Comparison of ENCODE assay signal across 23 cellular contexts in genomic region chr6:39803872-39804271, GRCh38. TPM values are rescaled to one million over a fixed set of nuclear protein-coding genes. Genes with fewer than 3 reads are reported as not detected.
"Had no signal": no experiment of that assay in that cellular context is flagged by ENCODE, and none has a peak within 500 bp of the region (broad histone marks: within the 10 kb centered on the region; RNA-seq: fewer than 3 reads in every experiment).

No MANE protein-coding gene starts in this region.

- ATAC-seq: activated T-cell treated with anti-CD3 and anti-CD28 coated beads, Interleukin-2, amount 50 U/mL, for 72 hours; left ventricle myocardium superior had no signal

- H3K27me3 Mint-ChIP-seq: dendritic cell treated with granulocyte-macrophage colony-stimulating factor and Interleukin-4, amounts not matched to agents 40 ng/mL and 50 ng/mL, for 4 days had no signal

- H3K36me3 Mint-ChIP-seq: activated naive CD8-positive, alpha-beta T cell treated with anti-CD3 and anti-CD28 coated beads for 36 hours; brain; naive B cell had no signal

- H3K27me3 ChIP-seq: thyroid gland, vagina had no signal

- DNase-seq: activated CD4-positive, alpha-beta T cell treated with anti-CD3 and anti-CD28 coated beads, Interleukin-2, amount 10 ng/mL, durations not matched to agents 7 days and 5 days; activated CD8-positive, alpha-beta memory T cell treated with anti-CD3 and anti-CD28 coated beads, Interleukin-2, amount 50 U/mL, for 48 hours; activated gamma-delta T cell; activated naive CD8-positive, alpha-beta T cell treated with anti-CD3 and anti-CD28 coated beads for 36 hours; activated T-cell treated with anti-CD3 and anti-CD28 coated beads, Interleukin-2, amount 50 U/mL, for 72 hours; amygdala; glutamatergic neuron; hypothalamus; kidney; left ventricle myocardium superior; midbrain; naive B cell; posterior cingulate gyrus; small intestine; stimulated activated CD4-positive, alpha-beta T cell treated with anti-CD3 and anti-CD28 coated beads, Interleukin-4, amount 100 ng/mL, for 4 hours; stimulated activated CD8-positive, alpha-beta memory T cell treated with anti-CD3 and anti-CD28 coated beads, Interleukin-4, amount 100 ng/mL, for 48 hours; thyroid gland had no signal

- H3K36me3 ChIP-seq: neutrophil, thyroid gland, vagina had no signal

- H3K27ac ChIP-seq: neutrophil, thyroid gland, vagina had no signal

- H3K9me3 ChIP-seq: neutrophil, thyroid gland, vagina had no signal

- H3K4me1 Mint-ChIP-seq: activated CD4-positive, alpha-beta T cell treated with anti-CD3 and anti-CD28 coated beads, Interleukin-2, amount 10 ng/mL, durations not matched to agents 7 days and 5 days; activated naive CD8-positive, alpha-beta T cell treated with anti-CD3 and anti-CD28 coated beads for 36 hours; central memory CD8-positive, alpha-beta T cell; naive B cell had no signal

- H3K4me3 Mint-ChIP-seq: activated CD4-positive, alpha-beta T cell treated with anti-CD3 and anti-CD28 coated beads, Interleukin-2, amount 10 ng/mL, durations not matched to agents 7 days and 5 days; activated naive CD8-positive, alpha-beta T cell treated with anti-CD3 and anti-CD28 coated beads for 36 hours; activated T-cell treated with anti-CD3 and anti-CD28 coated beads, Interleukin-2, amount 50 U/mL, for 72 hours; brain; central memory CD8-positive, alpha-beta T cell; dendritic cell treated with granulocyte-macrophage colony-stimulating factor and Interleukin-4, amounts not matched to agents 40 ng/mL and 50 ng/mL, for 4 days; naive B cell; stimulated activated naive CD8-positive, alpha-beta T cell treated with anti-CD3 and anti-CD28 coated beads, Interleukin-15, Interleukin-2, amounts not matched to agents 100 ng/mL and 50 ng/mL, for 24 hours had no signal

- H3K4me3 ChIP-seq: thyroid gland, vagina had no signal

- H3K9me3 Mint-ChIP-seq: activated CD4-positive, alpha-beta T cell treated with anti-CD3 and anti-CD28 coated beads, Interleukin-2, amount 10 ng/mL, durations not matched to agents 7 days and 5 days; activated naive CD8-positive, alpha-beta T cell treated with anti-CD3 and anti-CD28 coated beads for 36 hours; activated T-cell treated with anti-CD3 and anti-CD28 coated beads, Interleukin-2, amount 50 U/mL, for 72 hours; brain; central memory CD8-positive, alpha-beta T cell; dendritic cell treated with granulocyte-macrophage colony-stimulating factor and Interleukin-4, amounts not matched to agents 40 ng/mL and 50 ng/mL, for 4 days; stimulated activated naive CD8-positive, alpha-beta T cell treated with anti-CD3 and anti-CD28 coated beads, Interleukin-15, Interleukin-2, amounts not matched to agents 100 ng/mL and 50 ng/mL, for 24 hours had no signal

- H3K27ac Mint-ChIP-seq: activated CD4-positive, alpha-beta T cell treated with anti-CD3 and anti-CD28 coated beads, Interleukin-2, amount 10 ng/mL, durations not matched to agents 7 days and 5 days; activated naive CD8-positive, alpha-beta T cell treated with anti-CD3 and anti-CD28 coated beads for 36 hours; activated T-cell treated with anti-CD3 and anti-CD28 coated beads, Interleukin-2, amount 50 U/mL, for 72 hours; dendritic cell treated with granulocyte-macrophage colony-stimulating factor and Interleukin-4, amounts not matched to agents 40 ng/mL and 50 ng/mL, for 4 days; naive B cell; stimulated activated naive CD8-positive, alpha-beta T cell treated with anti-CD3 and anti-CD28 coated beads, Interleukin-15, Interleukin-2, amounts not matched to agents 100 ng/mL and 50 ng/mL, for 24 hours had no signal

RNA-seq across cellular contexts. Expression of gene DAAM2, which starts 11.7 kb away (rescaled TPM):
- total RNA-seq: activated CD4-positive, alpha-beta T cell treated with anti-CD3 and anti-CD28 coated beads, Interleukin-2, amount 10 ng/mL, durations not matched to agents 7 days and 5 days; activated naive CD8-positive, alpha-beta T cell treated with anti-CD3 and anti-CD28 coated beads for 36 hours; activated T-cell treated with anti-CD3 and anti-CD28 coated beads, Interleukin-2, amount 50 U/mL, for 72 hours had no signal
